8 cellular contexts compared by ENCODE assay signal in genomic region chr3:42831321-42831713, GRCh38. TPM values are rescaled to one million over a fixed set of nuclear protein-coding genes. Genes with fewer than 3 reads are reported as not detected.
DNase-seq lines count a peak whose midpoint lies in the region; ATAC-seq and TF ChIP-seq lines count a peak whose summit lies in the region.

No MANE protein-coding gene starts in this region.

- CTCF ChIA-PET in GM10248 (lab: Yijun Ruan, JAX), result interaction anchor here (0.8 to 2.8 kb wide), 23 partner anchors 9 to 74 kb away, joined by 3 to 25 read pairs (median 5); partner anchors contain the start of genes ACKR2 and CYP8B1
- CTCF ChIA-PET in PC-3 (lab: Charles Lee), result interaction anchor here (0.5 to 2.0 kb wide), 6 partner anchors 8 to 937 kb away, joined by 3 to 20 read pairs (median 6); no protein-coding TSS in a partner anchor

- H3K4me3 ChIP-seq in PC-3 (ENCODE audit: low read length) (no peak overlapping the region), testis (no peak overlapping the region)

- peak overlapping the region; percentile 2; the same call in 1 of the 2 replicates for H3K4me2 ChIP-seq in PC-3 (ENCODE audit: low read length)

- BruUV-seq in PC-3 (replicated peaks; lab: Mats Ljungman, UMichigan), result no TSS peak

- H3K27me3 Mint-ChIP-seq in activated T-cell treated with anti-CD3 and anti-CD28 coated beads, Interleukin-2, amount 50 U/mL, for 4 hours (ENCODE audit: low read depth), result peaks cover 11% of the 10 kb centered on the region

- H3K9me2 ChIP-seq in PC-3 (replicated peaks; ENCODE audit: low read length), result no peaks in the 10 kb centered on the region

- no peak for TF ChIP-seq POLR2A in testis (IDR thresholded peaks at IDR 0.05)

- peak; percentile 61 for DNase-seq in GM10248 (ENCODE audit: extremely low spot score)
- DNase-seq in HUDEP-2 (lab: John Stamatoyannopoulos, UW; ENCODE audit: unreplicated experiment in 76 of 76), result peak in 73 of 76 experiments; percentile 21 to 88 (median 70)
- DNase-seq in PC-3, result peak; percentile 85
- DNase-seq in activated T-cell treated with anti-CD3 and anti-CD28 coated beads, Interleukin-2, amount 50 U/mL, for 4 hours, result peak; percentile 61
- DNase-seq in fibroblast of the conjunctiva (ENCODE audit: low read depth), result peak; percentile 38
- DNase-seq in omental fat pad (ENCODE audit: low spot score), result peak; percentile 66
- peak; percentile 85 for DNase-seq in testis

- no peaks in the 10 kb centered on the region for H3K9me3 ChIP-seq in PC-3 (ENCODE audit: low read length)
- H3K9me3 ChIP-seq in testis, result no peaks in the 10 kb centered on the region

- ATAC-seq in PC-3, result no peak; the same call in 1 of the 2 replicates
- ATAC-seq in activated T-cell treated with anti-CD3 and anti-CD28 coated beads, Interleukin-2, amount 50 U/mL, for 4 hours, result peak; percentile 52 to 74
- ATAC-seq in omental fat pad (ENCODE audit: low FRiP score), result peak; percentile 26
- no peak for ATAC-seq in HG02884 (IDR thresholded peaks at IDR 0.05; ENCODE audit: unreplicated experiment)

- intact Hi-C loops in PC-3 (cut with micrococcal nuclease), result loop anchor here (1.0 kb wide), 1 partner anchor 50 kb away; no protein-coding TSS in a partner anchor
- intact Hi-C loops in testis (cut with DNase I; ENCODE audit: low total_unique reads), result loop anchor here (10.0 kb wide), 1 partner anchor 53 kb away; no protein-coding TSS in a partner anchor

- H3K27me3 ChIP-seq in PC-3 (ENCODE audit: low read length) (no peaks in the 10 kb centered on the region), testis (no peaks in the 10 kb centered on the region)

- peaks cover 5% of the 10 kb centered on the region for H3K4me1 Mint-ChIP-seq in activated T-cell treated with anti-CD3 and anti-CD28 coated beads, Interleukin-2, amount 50 U/mL, for 4 hours (ENCODE audit: low read depth)

- 28 to 36% methylated on average over 3 of the region's 3 CpGs for WGBS in testis, 2 donors

- no peaks in the 10 kb centered on the region for H3K9me3 Mint-ChIP-seq in activated T-cell treated with anti-CD3 and anti-CD28 coated beads, Interleukin-2, amount 50 U/mL, for 4 hours

- POLR2A ChIA-PET in GM10248 (lab: Yijun Ruan, JAX) (no interaction called here), PC-3 (lab: Charles Lee; ENCODE audit: unreplicated experiment) (interaction anchor here (0.7 kb wide), 1 partner anchor 12 kb away, joined by 4 read pairs; no protein-coding TSS in a partner anchor)

- H3K36me3 ChIP-seq in PC-3 (ENCODE audit: low read depth, low read length), result no peaks in the 10 kb centered on the region
- no peaks in the 10 kb centered on the region for H3K36me3 ChIP-seq in testis (ENCODE audit: low read depth, missing control alignments)

- H3K4me3 Mint-ChIP-seq in activated T-cell treated with anti-CD3 and anti-CD28 coated beads, Interleukin-2, amount 50 U/mL, for 4 hours, result no peak overlapping the region

- H4K20me1 ChIP-seq in PC-3 (ENCODE audit: low read length), result no peaks in the 10 kb centered on the region

- H3K36me3 Mint-ChIP-seq in activated T-cell treated with anti-CD3 and anti-CD28 coated beads, Interleukin-2, amount 50 U/mL, for 4 hours (ENCODE audit: insufficient read depth), result no peaks in the 10 kb centered on the region

- TF ChIP-seq CTCF in GM10248 (IDR thresholded peaks at IDR 0.05; ENCODE audit: control extremely low read depth, extremely low read depth, low read depth, missing control alignments), result peak; percentile 77
- TF ChIP-seq CTCF in PC-3 (conservative IDR thresholded peaks at IDR 0.05; ENCODE audit: low read depth, low read length), result peak; percentile 91
- peak in 1 of 3 donors; percentile 70 for TF ChIP-seq CTCF in omental fat pad (IDR thresholded peaks at IDR 0.05)
- peak; percentile 64 to 82 (median 77) for TF ChIP-seq CTCF in testis (IDR thresholded peaks at IDR 0.05)

- peak overlapping the region; percentile 79 for H3K9ac ChIP-seq in PC-3 (ENCODE audit: low read length)

- no peak overlapping the region for H2AFZ ChIP-seq in PC-3 (ENCODE audit: low read length)

- H3K4me1 ChIP-seq in PC-3 (ENCODE audit: insufficient read depth, low read length), result peaks cover 43% of the 10 kb centered on the region
- H3K4me1 ChIP-seq in testis, result no peaks in the 10 kb centered on the region

- no peaks in the 10 kb centered on the region for H3K79me2 ChIP-seq in PC-3 (ENCODE audit: low read length)

- peaks cover 9% of the 10 kb centered on the region for H3F3A ChIP-seq in PC-3 (ENCODE audit: low read length, unreplicated experiment)

- H3K27ac ChIP-seq in PC-3 (ENCODE audit: low read length) (no peak overlapping the region), testis (no peak overlapping the region)

RNA-seq across cellular contexts. Expression of gene ACKR2, which starts 22.1 kb away (rescaled TPM):
- total RNA-seq in PC-3 (2014; rRNA removed), result 1.3 and 3.9 TPM in 2 replicates
- total RNA-seq in activated T-cell treated with anti-CD3 and anti-CD28 coated beads, Interleukin-2, amount 50 U/mL, for 4 hours, result under 1 TPM; 0.13 to 0.56 (median 0.14) TPM
- total RNA-seq in omental fat pad, result 10 to 100 TPM in 1 of 4 donors, 1 to 10 TPM in 3; 2.6 to 12.4 (median 7.5) TPM
- total RNA-seq in testis, result 1 to 10 TPM; 3.4 to 7.8 TPM
- 2.7 TPM for polyA plus RNA-seq in testis (ENCODE audit: insufficient read depth, low read depth, low replicate concordance)

RNA-seq across cellular contexts. Expression of gene HIGD1A, which starts 27.0 kb away (rescaled TPM):
- total RNA-seq in PC-3 (2014; rRNA removed) (118 and 154 TPM in 2 replicates), omental fat pad (100 to 1,000 TPM; 142 to 195 (median 179) TPM), testis (100 to 1,000 TPM in 1 of 2 donors, 10 to 100 TPM in 1; 95.6 to 110 TPM)
- total RNA-seq in activated T-cell treated with anti-CD3 and anti-CD28 coated beads, Interleukin-2, amount 50 U/mL, for 4 hours, result 10 to 100 TPM; 75.5 to 88.7 (median 83.0) TPM
- 133 TPM for polyA plus RNA-seq in testis (ENCODE audit: insufficient read depth, low read depth, low replicate concordance)

RNA-seq across cellular contexts. Expression of gene CYP8B1, which starts 44.4 kb away (rescaled TPM):
- total RNA-seq in PC-3 (2014; rRNA removed) (not detected in 2 replicates), omental fat pad (under 1 TPM in 2 of 4 donors, not detected in 2; 0.19 to 0.36 TPM), testis (not detected)
- total RNA-seq in activated T-cell treated with anti-CD3 and anti-CD28 coated beads, Interleukin-2, amount 50 U/mL, for 4 hours, result under 1 TPM; 0.05 to 0.10 (median 0.05) TPM
- polyA plus RNA-seq in testis (ENCODE audit: insufficient read depth, low read depth, low replicate concordance), result not detected

RNA-seq across cellular contexts. Expression of gene CCDC13, which starts 58.3 kb away (rescaled TPM):
- total RNA-seq in PC-3 (2014; rRNA removed), result 0.47 TPM in 1 of 2 replicates, not detected in the other
- total RNA-seq in activated T-cell treated with anti-CD3 and anti-CD28 coated beads, Interleukin-2, amount 50 U/mL, for 4 hours, result under 1 TPM; 0.29 to 0.73 (median 0.35) TPM
- 1 to 10 TPM; 1.1 to 2.6 (median 1.9) TPM for total RNA-seq in omental fat pad
- total RNA-seq in testis, result 10 to 100 TPM in 1 of 2 donors, 1 to 10 TPM in 1; 6.5 to 12.5 TPM
- polyA plus RNA-seq in testis (ENCODE audit: insufficient read depth, low read depth, low replicate concordance), result 23.0 TPM

Comparison
In these comparisons a context has a peak if more than half of its experiments do, and no peak if none do; other contexts are left out.
1. ATAC-seq: peak in activated T-cell treated with anti-CD3 and anti-CD28 coated beads, Interleukin-2, amount 50 U/mL, for 4 hours (2 of 2) and omental fat pad (single experiment); none in PC-3 (single experiment) and HG02884 (single experiment).
2. Peak in every context shown above with its lines, with median percentiles within 50 percentile points of each other: DNase-seq.